Comparison of ENCODE assay signal across 9 cellular contexts in the genomic region with DNA sequence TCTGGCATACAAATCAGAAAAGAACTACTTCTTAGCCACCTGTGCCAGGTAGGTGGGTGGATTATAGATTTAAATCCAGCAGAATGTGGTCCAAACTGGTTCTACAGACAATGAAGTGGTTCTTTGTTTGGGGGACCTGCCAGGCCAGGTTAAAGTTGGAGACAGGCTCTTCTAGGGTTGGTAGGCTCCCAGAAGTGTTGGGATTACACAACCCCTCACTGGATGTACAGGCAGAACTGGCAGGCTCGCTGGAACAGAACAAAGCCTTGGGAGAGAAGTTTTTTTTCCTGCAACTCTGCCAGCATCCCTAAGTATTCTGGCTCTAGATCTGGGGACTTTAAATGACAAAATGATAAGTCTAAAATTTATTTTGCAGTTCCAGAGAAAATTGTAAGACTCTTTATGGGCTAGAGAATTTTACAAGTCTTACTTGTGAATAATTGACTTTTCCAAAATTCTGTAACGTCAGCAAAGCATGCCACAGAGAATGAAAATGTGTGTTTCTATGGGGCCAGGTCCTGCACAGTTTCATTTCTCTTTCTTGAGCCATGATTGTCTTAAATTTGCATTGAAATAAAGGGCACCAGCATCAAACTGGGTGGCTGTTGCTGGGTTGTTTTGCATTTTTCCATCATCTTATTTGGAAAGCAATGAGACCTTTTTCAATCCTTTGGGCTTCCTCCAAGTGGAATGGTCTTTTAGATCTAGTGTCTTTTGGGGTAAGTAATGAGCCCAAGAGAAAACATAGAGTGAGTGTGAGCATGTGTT. TPM values are rescaled to one million over a fixed set of nuclear protein-coding genes. Genes with fewer than 3 reads are reported as not detected.
A peak's percentile ranks its signal among the peaks of the same experiment; 100 is the strongest.
DNase-seq lines count a peak whose midpoint lies in the region; ATAC-seq and TF ChIP-seq lines count a peak whose summit lies in the region.
"Had no signal": no experiment of that assay in that cellular context is flagged by ENCODE, and none has a peak within 500 bp of the region (broad histone marks: within the 10 kb centered on the region; RNA-seq: fewer than 3 reads in every experiment).

No MANE protein-coding gene starts in this region.

- H3K4me1 ChIP-seq in GM23338 (ENCODE audit: insufficient read depth), result peaks cover 20% of the 10 kb centered on the region; the same call in 1 of the 2 replicates

- H4K20me1 ChIP-seq in GM23338 (replicated peaks; ENCODE audit: insufficient read depth), result no peaks in the 10 kb centered on the region

- H3K4me3 Mint-ChIP-seq in GM23338, result no peak overlapping the region; the same call in 2 of the 3 replicates
- peak overlapping the region; percentile 66 for H3K4me3 Mint-ChIP-seq in memory B cell
- no peak overlapping the region for H3K4me3 Mint-ChIP-seq in endothelial cell (ENCODE audit: unreplicated experiment)

- no peaks in the 10 kb centered on the region for H3K79me2 ChIP-seq in GM23338 (replicated peaks; ENCODE audit: insufficient read depth)

- peaks cover 32% of the 10 kb centered on the region for H3K4me1 Mint-ChIP-seq in GM23338
- peaks cover 12% of the 10 kb centered on the region for H3K4me1 Mint-ChIP-seq in memory B cell
- H3K4me1 Mint-ChIP-seq in endothelial cell (ENCODE audit: unreplicated experiment), result peaks cover 30% of the 10 kb centered on the region

- ATAC-seq in GM23338, result no peak
- ATAC-seq in memory B cell (ENCODE audit: low read depth), result peak; percentile 90

- peak; percentile 33; the same call in 1 of the 2 replicates for TF ChIP-seq POLR2A in Raji (IDR thresholded peaks at IDR 0.05; ENCODE audit: insufficient read depth, low read depth, low read length)

- no peak overlapping the region for H3K27ac ChIP-seq in GM23338 (ENCODE audit: low read depth)

- H3K27me3 Mint-ChIP-seq in GM23338 (ENCODE audit: insufficient read depth, low read depth, poor library complexity) (peaks cover 6% of the 10 kb centered on the region), memory B cell (no peaks in the 10 kb centered on the region), endothelial cell (ENCODE audit: unreplicated experiment) (peaks cover 12% of the 10 kb centered on the region)

- H3K36me3 ChIP-seq in GM23338 (ENCODE audit: insufficient read depth), result peaks cover 10% of the 10 kb centered on the region; the same call in 1 of the 2 replicates

- H3K36me3 Mint-ChIP-seq in GM23338 (ENCODE audit: low read depth) (peaks cover 44% of the 10 kb centered on the region), memory B cell (peaks cover 4% of the 10 kb centered on the region), endothelial cell (ENCODE audit: low read depth, unreplicated experiment) (peaks cover 9% of the 10 kb centered on the region)

- DNase-seq in GM13977 (ENCODE audit: low spot score) (peak; percentile 48), GM23338 (ENCODE audit: low spot score) (no peak), memory B cell (ENCODE audit: low spot score in 2 of 2) (no peak), T-helper 9 cell (no peak), endothelial cell (ENCODE audit: low spot score) (no peak), UCSD-AML1 (lab: John Stamatoyannopoulos, UW; ENCODE audit: unreplicated experiment) (no peak), NCI-H748 treated with DMSO at 0.1 percent for 48 hours (lab: John Stamatoyannopoulos, UW) (no peak)
- DNase-seq: NCI-H2029 treated with DMSO at 0.1 percent for 48 hours had no signal

- H3K9me3 Mint-ChIP-seq in GM23338 (peaks cover 52% of the 10 kb centered on the region), memory B cell (peaks cover 4% of the 10 kb centered on the region), endothelial cell (ENCODE audit: unreplicated experiment) (peaks cover 14% of the 10 kb centered on the region)

- no peaks in the 10 kb centered on the region for H3K27me3 ChIP-seq in GM23338 (ENCODE audit: insufficient read depth)

- H3K9me2 ChIP-seq in GM23338 (ENCODE audit: insufficient read depth), result peaks cover 3% of the 10 kb centered on the region; the same call in 1 of the 2 replicates

- H2AFZ ChIP-seq in GM23338, result peak overlapping the region; percentile 72

- no peak overlapping the region for H3K4me2 ChIP-seq in GM23338

- H3K27ac Mint-ChIP-seq in GM23338, result no peak overlapping the region
- H3K27ac Mint-ChIP-seq in memory B cell, result peak overlapping the region; percentile 48
- no peak overlapping the region for H3K27ac Mint-ChIP-seq in endothelial cell (ENCODE audit: unreplicated experiment)

- H3K4me3 ChIP-seq in GM23338, result no peak overlapping the region

- H3F3A ChIP-seq in GM23338 (replicated peaks; ENCODE audit: low read depth), result no peaks in the 10 kb centered on the region

- in situ Hi-C loops in GM13977 (cut with MboI; ENCODE audit: low pct_unique_long_range_greater_than_20kb, low sequenced_read_pairs, unreplicated experiment), result no loop called here

- TF ChIP-seq CTCF in GM13977 (IDR thresholded peaks at IDR 0.05; ENCODE audit: extremely low read depth, insufficient read depth, missing control alignments) (no peak), GM23338 (conservative IDR thresholded peaks at IDR 0.05; ENCODE audit: low read depth in 2 of 2) (no peak), endothelial cell (IDR thresholded peaks at IDR 0.05; ENCODE audit: unreplicated experiment) (no peak)

TF ChIP-seq in GM23338, 12 proteins besides CTCF, POLR2A, EP300 and RAD21 (continues in another document):
- TF ChIP-seq, protein P1, sequence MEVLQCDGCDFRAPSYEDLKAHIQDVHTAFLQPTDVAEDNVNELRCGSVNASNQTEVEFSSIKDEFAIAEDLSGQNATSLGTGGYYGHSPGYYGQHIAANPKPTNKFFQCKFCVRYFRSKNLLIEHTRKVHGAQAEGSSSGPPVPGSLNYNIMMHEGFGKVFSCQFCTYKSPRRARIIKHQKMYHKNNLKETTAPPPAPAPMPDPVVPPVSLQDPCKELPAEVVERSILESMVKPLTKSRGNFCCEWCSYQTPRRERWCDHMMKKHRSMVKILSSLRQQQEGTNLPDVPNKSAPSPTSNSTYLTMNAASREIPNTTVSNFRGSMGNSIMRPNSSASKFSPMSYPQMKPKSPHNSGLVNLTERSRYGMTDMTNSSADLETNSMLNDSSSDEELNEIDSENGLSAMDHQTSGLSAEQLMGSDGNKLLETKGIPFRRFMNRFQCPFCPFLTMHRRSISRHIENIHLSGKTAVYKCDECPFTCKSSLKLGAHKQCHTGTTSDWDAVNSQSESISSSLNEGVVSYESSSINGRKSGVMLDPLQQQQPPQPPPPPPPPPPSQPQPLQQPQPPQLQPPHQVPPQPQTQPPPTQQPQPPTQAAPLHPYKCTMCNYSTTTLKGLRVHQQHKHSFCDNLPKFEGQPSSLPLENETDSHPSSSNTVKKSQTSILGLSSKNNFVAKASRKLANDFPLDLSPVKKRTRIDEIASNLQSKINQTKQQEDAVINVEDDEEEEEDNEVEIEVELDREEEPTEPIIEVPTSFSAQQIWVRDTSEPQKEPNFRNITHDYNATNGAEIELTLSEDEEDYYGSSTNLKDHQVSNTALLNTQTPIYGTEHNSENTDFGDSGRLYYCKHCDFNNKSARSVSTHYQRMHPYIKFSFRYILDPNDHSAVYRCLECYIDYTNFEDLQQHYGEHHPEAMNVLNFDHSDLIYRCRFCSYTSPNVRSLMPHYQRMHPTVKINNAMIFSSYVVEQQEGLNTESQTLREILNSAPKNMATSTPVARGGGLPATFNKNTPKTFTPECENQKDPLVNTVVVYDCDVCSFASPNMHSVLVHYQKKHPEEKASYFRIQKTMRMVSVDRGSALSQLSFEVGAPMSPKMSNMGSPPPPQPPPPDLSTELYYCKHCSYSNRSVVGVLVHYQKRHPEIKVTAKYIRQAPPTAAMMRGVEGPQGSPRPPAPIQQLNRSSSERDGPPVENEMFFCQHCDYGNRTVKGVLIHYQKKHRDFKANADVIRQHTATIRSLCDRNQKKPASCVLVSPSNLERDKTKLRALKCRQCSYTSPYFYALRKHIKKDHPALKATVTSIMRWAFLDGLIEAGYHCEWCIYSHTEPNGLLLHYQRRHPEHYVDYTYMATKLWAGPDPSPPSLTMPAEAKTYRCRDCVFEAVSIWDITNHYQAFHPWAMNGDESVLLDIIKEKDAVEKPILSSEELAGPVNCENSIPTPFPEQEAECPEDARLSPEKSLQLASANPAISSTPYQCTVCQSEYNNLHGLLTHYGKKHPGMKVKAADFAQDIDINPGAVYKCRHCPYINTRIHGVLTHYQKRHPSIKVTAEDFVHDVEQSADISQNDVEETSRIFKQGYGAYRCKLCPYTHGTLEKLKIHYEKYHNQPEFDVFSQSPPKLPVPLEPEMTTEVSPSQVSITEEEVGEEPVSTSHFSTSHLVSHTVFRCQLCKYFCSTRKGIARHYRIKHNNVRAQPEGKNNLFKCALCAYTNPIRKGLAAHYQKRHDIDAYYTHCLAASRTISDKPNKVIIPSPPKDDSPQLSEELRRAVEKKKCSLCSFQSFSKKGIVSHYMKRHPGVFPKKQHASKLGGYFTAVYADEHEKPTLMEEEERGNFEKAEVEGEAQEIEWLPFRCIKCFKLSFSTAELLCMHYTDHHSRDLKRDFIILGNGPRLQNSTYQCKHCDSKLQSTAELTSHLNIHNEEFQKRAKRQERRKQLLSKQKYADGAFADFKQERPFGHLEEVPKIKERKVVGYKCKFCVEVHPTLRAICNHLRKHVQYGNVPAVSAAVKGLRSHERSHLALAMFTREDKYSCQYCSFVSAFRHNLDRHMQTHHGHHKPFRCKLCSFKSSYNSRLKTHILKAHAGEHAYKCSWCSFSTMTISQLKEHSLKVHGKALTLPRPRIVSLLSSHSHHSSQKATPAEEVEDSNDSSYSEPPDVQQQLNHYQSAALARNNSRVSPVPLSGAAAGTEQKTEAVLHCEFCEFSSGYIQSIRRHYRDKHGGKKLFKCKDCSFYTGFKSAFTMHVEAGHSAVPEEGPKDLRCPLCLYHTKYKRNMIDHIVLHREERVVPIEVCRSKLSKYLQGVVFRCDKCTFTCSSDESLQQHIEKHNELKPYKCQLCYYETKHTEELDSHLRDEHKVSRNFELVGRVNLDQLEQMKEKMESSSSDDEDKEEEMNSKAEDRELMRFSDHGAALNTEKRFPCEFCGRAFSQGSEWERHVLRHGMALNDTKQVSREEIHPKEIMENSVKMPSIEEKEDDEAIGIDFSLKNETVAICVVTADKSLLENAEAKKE (CRISPR knock-in tag; IDR thresholded peaks at IDR 0.05), result no peak
- TF ChIP-seq EZH2 (IDR thresholded peaks at IDR 0.05; ENCODE audit: low read depth, unreplicated experiment), result no peak
- TF ChIP-seq JUNB (IDR thresholded peaks at IDR 0.05; ENCODE audit: unreplicated experiment), result no peak
- TF ChIP-seq ZNF331 (CRISPR knock-in tag; IDR thresholded peaks at IDR 0.05; ENCODE audit: low read depth), result no peak

RNA-seq across cellular contexts. Expression of a gene that starts 32.2 kb away (rescaled TPM):
- 121 and 140 TPM in 2 replicates for total RNA-seq in GM23338 (2014; rRNA removed; shearing (Covaris generic))
- polyA plus RNA-seq in GM23338 (2016; fragmentation: Nextera tagmentation; extraction: Ambion mirVana), result 25.7 and 30.2 TPM in 2 replicates
- total RNA-seq in endothelial cell (ENCODE audit: unreplicated experiment), result 38.0 TPM
